8 cellular contexts compared by ENCODE assay signal in genomic region chr7:140403878-140404564, GRCh38. TPM values are rescaled to one million over a fixed set of nuclear protein-coding genes. Genes with fewer than 3 reads are reported as not detected.
DNase-seq lines count a peak whose midpoint lies in the region; TF ChIP-seq lines count a peak whose summit lies in the region.

TSS of gene RAB19 (plus strand) at chr7:140404058. CDS start at chr7:140407647, 3,589 bp downstream.

- DNase-seq in activated gamma-delta T cell treated with Interleukin-2 at 50 U/mL for 16 hours: peak; percentile 47
- DNase-seq in activated gamma-delta T cell (lab: John Stamatoyannopoulos, UW): no peak
- DNase-seq in activated CD4-positive, CD25-positive, alpha-beta regulatory T cell (lab: John Stamatoyannopoulos, UW): peak in 3 of 4 experiments; percentile 13 to 17 (median 14)
- DNase-seq in colonic mucosa: peak; percentile 79
- DNase-seq in mucosa of gallbladder (ENCODE audit: low spot score): peak; percentile 22
- DNase-seq in caudate nucleus (lab: John Stamatoyannopoulos, UW): no peak
- no peak for DNase-seq in D341Med (ENCODE audit: low spot score)

- H3K27ac ChIP-seq in colonic mucosa (peak within 1 kb of the TSS; percentile 45), stomach smooth muscle (ENCODE audit: low read length) (no peak within 1 kb of the TSS), caudate nucleus (ENCODE audit: low read depth, low read length) (no peak within 1 kb of the TSS)

- H3K27me3 ChIP-seq in colonic mucosa (no peaks in the 10 kb centered on the region), stomach smooth muscle (ENCODE audit: control insufficient read depth in 1 of 2, insufficient read depth in 2 of 2, low read length in 2 of 2) (peaks cover 5 to 14% of the 10 kb centered on the region in 2 donors)

- no peak for TF ChIP-seq CTCF in colonic mucosa (IDR thresholded peaks at IDR 0.05)

- H3K4me1 ChIP-seq in colonic mucosa (no peaks in the 10 kb centered on the region), stomach smooth muscle (ENCODE audit: control insufficient read depth, insufficient read depth, low read length) (peaks cover 7% of the 10 kb centered on the region)

- no peaks in the 10 kb centered on the region for H3K36me3 ChIP-seq in colonic mucosa
- no peaks in the 10 kb centered on the region for H3K36me3 ChIP-seq in stomach smooth muscle (ENCODE audit: control insufficient read depth in 2 of 2, insufficient read depth in 2 of 2, low read length in 2 of 2)

- H3K9me3 ChIP-seq in colonic mucosa (no peaks in the 10 kb centered on the region), stomach smooth muscle (ENCODE audit: control insufficient read depth in 2 of 2, low read length in 2 of 2) (no peaks in the 10 kb centered on the region)

- H3K9ac ChIP-seq in colonic mucosa (ENCODE audit: low read depth in 2 of 2, low read length in 2 of 2): peak within 1 kb of the TSS; percentile 74 to 89
- peak within 1 kb of the TSS in 1 of 2 donors; percentile 21 for H3K9ac ChIP-seq in stomach smooth muscle (ENCODE audit: low read length in 2 of 2)

- intact Hi-C loops in colonic mucosa (cut with DNase I): no loop called here

- H3K4me3 ChIP-seq in colonic mucosa (peak within 1 kb of the TSS; percentile 47), stomach smooth muscle (ENCODE audit: low read length in 2 of 2) (peak within 1 kb of the TSS; percentile 16 to 52)

RNA-seq across cellular contexts. Expression of gene RAB19, which starts in this region (rescaled TPM):
- total RNA-seq in colonic mucosa (10 to 100 TPM; 18.8 to 22.7 TPM), mucosa of gallbladder (8.8 TPM)

Comparison
In these comparisons a context has a peak if more than half of its experiments do, and no peak if none do; other contexts are left out.
1. DNase-seq: peak in activated gamma-delta T cell treated with Interleukin-2 at 50 U/mL for 16 hours (single experiment), activated CD4-positive, CD25-positive, alpha-beta regulatory T cell (3 of 4), colonic mucosa (single experiment) and mucosa of gallbladder (single experiment); none in activated gamma-delta T cell (single experiment), caudate nucleus (0 of 61) and D341Med (single experiment).